In the genomic region with DNA sequence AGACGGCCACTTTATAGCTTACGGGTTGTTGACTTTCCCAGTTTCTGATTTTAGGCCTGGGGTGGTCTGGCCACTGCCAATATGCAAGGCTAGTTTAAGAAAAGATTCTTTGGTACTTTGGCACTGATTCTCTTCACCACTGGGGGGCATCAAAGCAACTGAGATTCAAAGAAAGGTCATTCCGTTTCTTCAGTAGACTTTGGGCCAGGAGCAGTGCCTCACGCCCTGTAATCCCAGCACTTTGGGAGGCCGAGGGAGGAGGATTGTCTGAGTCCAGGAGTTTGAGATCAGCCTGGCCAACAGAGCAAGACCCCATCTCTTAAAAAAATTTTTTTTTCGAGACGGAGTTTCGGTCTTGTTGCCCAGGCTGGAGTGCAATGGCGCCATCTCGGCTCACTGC, we compare ENCODE assay signal across 7 cellular contexts. TPM values are rescaled to one million over a fixed set of nuclear protein-coding genes. Genes with fewer than 3 reads are reported as not detected.
DNase-seq lines count a peak whose midpoint lies in the region; ATAC-seq and TF ChIP-seq lines count a peak whose summit lies in the region.

No MANE protein-coding gene starts in this region.

- POLR2A ChIA-PET in IMR-90 (lab: Charles Lee; ENCODE audit: unreplicated experiment), result no interaction called here
- POLR2A ChIA-PET in activated CD4-positive, alpha-beta memory T cell treated with anti-CD3 and anti-CD28 coated beads, Interleukin-2, amount 10 ng/mL, durations not matched to agents 7 days and 5 days (lab: Charles Lee), result interaction anchor here (1.5 kb wide), 1 partner anchor 371 kb away, joined by 3 read pairs; no protein-coding TSS in a partner anchor

- H3K27ac ChIP-seq in IMR-90 (ENCODE audit: insufficient read depth, low read length), result no peak overlapping the region

- H4K8ac ChIP-seq in IMR-90 (ENCODE audit: low read depth in 2 of 2, low read length in 2 of 2), result no peak overlapping the region

- H3K4me1 ChIP-seq in IMR-90 (ENCODE audit: control insufficient read depth, insufficient read depth, low read length), result no peaks in the 10 kb centered on the region

- intact Hi-C loops in IMR-90 (cut with micrococcal nuclease), result loop anchor here (1.0 kb wide), 1 partner anchor 147 kb away; a partner anchor contains a TSS

- no peak overlapping the region for H3K4me2 ChIP-seq in IMR-90 (ENCODE audit: low read depth, low read length)

- H3K4ac ChIP-seq in IMR-90 (ENCODE audit: low read depth, low read length), result no peak overlapping the region

- H2AK5ac ChIP-seq in IMR-90 (ENCODE audit: low read depth, low read length), result no peak overlapping the region

- TF ChIP-seq RAD21 in IMR-90 (IDR thresholded peaks at IDR 0.05; ENCODE audit: low read length), result peak; percentile 50

- H3K9me3 ChIP-seq in IMR-90 (ENCODE audit: control insufficient read depth, insufficient read depth, low read length), result no peaks in the 10 kb centered on the region

- no peaks in the 10 kb centered on the region for H3K9me3 Mint-ChIP-seq in activated CD4-positive, alpha-beta memory T cell treated with anti-CD3 and anti-CD28 coated beads, Interleukin-2, amount 10 ng/mL, durations not matched to agents 7 days and 5 days

- no peak overlapping the region for H2AK9ac ChIP-seq in IMR-90 (replicated peaks; ENCODE audit: low read depth, low read length, poor library complexity)

- H2BK20ac ChIP-seq in IMR-90 (ENCODE audit: low read depth, low read length), result no peak overlapping the region

- no peak overlapping the region for H3K18ac ChIP-seq in IMR-90 (ENCODE audit: low read depth, low read length)

- H4K20me1 ChIP-seq in IMR-90 (ENCODE audit: insufficient read depth, low read length), result no peaks in the 10 kb centered on the region

- CTCF ChIA-PET in IMR-90 (lab: Yijun Ruan, JAX), result interaction anchor here (1.0 to 1.1 kb wide), 2 partner anchors 10 to 143 kb away, joined by 3 to 4 read pairs; no protein-coding TSS in a partner anchor
- CTCF ChIA-PET in activated CD4-positive, alpha-beta memory T cell treated with anti-CD3 and anti-CD28 coated beads, Interleukin-2, amount 10 ng/mL, durations not matched to agents 7 days and 5 days (lab: Charles Lee), result interaction anchor here (0.9 to 2.2 kb wide), 7 partner anchors 17 to 362 kb away, joined by 3 to 6 read pairs (median 4); no protein-coding TSS in a partner anchor

- no peak overlapping the region for H2AFZ ChIP-seq in IMR-90 (replicated peaks; ENCODE audit: low read length, poor library complexity)

- no peak overlapping the region for H3K23ac ChIP-seq in IMR-90 (ENCODE audit: low read depth, low read length)

- no peaks in the 10 kb centered on the region; a peak in 1 of 4 replicates for H3K79me1 ChIP-seq in IMR-90 (ENCODE audit: low read depth in 1 of 2, low read length in 2 of 2)

- no peak for ATAC-seq in IMR-90 (ENCODE audit: low read depth)

- TF ChIP-seq CTCF in IMR-90 (conservative IDR thresholded peaks at IDR 0.05; ENCODE audit: low read depth, low read length), result peak; percentile 58

- peak; percentile 63 for DNase-seq in ELR (ENCODE audit: low read depth)
- DNase-seq in IMR-90, result peak; percentile 24
- DNase-seq in activated CD4-positive, alpha-beta memory T cell treated with anti-CD3 and anti-CD28 coated beads, Interleukin-2, amount 10 ng/mL, durations not matched to agents 7 days and 5 days, result peak; percentile 31
- peak; percentile 53 for DNase-seq in hepatic stellate cell (ENCODE audit: low spot score)
- DNase-seq in superior temporal gyrus (ENCODE audit: extremely low spot score), result peak; percentile 64
- DNase-seq in NCI-H2196 (lab: John Stamatoyannopoulos, UW; ENCODE audit: unreplicated experiment), result no peak
- DNase-seq in NCI-H2029 (lab: John Stamatoyannopoulos, UW), result no peak

- H3K9ac ChIP-seq in IMR-90 (ENCODE audit: low read depth, low read length), result no peak overlapping the region

- peaks cover under 1% of the 10 kb centered on the region for H3K4me1 Mint-ChIP-seq in activated CD4-positive, alpha-beta memory T cell treated with anti-CD3 and anti-CD28 coated beads, Interleukin-2, amount 10 ng/mL, durations not matched to agents 7 days and 5 days

- H2BK15ac ChIP-seq in IMR-90 (ENCODE audit: low read depth, low read length), result no peak overlapping the region

- no peak overlapping the region for H3K4me3 ChIP-seq in IMR-90 (ENCODE audit: insufficient read depth, low read depth, low read length)

- no peak overlapping the region for H4K91ac ChIP-seq in IMR-90 (ENCODE audit: insufficient read depth, low read depth, low read length)

- no peaks in the 10 kb centered on the region for H3K27me3 Mint-ChIP-seq in activated CD4-positive, alpha-beta memory T cell treated with anti-CD3 and anti-CD28 coated beads, Interleukin-2, amount 10 ng/mL, durations not matched to agents 7 days and 5 days

- no peaks in the 10 kb centered on the region for H3K27me3 ChIP-seq in IMR-90 (ENCODE audit: control insufficient read depth, insufficient read depth, low read length)

- no peak overlapping the region for H3K14ac ChIP-seq in IMR-90 (replicated peaks; ENCODE audit: low read depth, low read length)

- H3K56ac ChIP-seq in IMR-90 (ENCODE audit: extremely low read depth, insufficient read depth, low read length), result no peak overlapping the region

- H3K36me3 ChIP-seq in IMR-90 (ENCODE audit: control insufficient read depth, insufficient read depth, low read length), result peaks cover 50% of the 10 kb centered on the region

- no TSS peak for BruUV-seq in IMR-90 (replicated peaks; lab: Mats Ljungman, UMichigan)

- dilution Hi-C loops in IMR-90 (cut with HindIII; ENCODE audit: low sequenced_read_pairs, unreplicated experiment), result no loop called here

- H3K27ac Mint-ChIP-seq in activated CD4-positive, alpha-beta memory T cell treated with anti-CD3 and anti-CD28 coated beads, Interleukin-2, amount 10 ng/mL, durations not matched to agents 7 days and 5 days, result no peak overlapping the region

- in situ Hi-C loops in IMR-90 (cut with MboI; ENCODE audit: low sequenced_read_pairs), result no loop called here

- WGBS in IMR-90 (ENCODE audit: extremely low coverage in 2 of 2, insufficient read length in 1 of 2), 2 experiments, result 90% methylated on average over 6 of the region's 10 CpGs; no CpG with 5 or more reads in 1 of the 2 experiments

- H3K9me1 ChIP-seq in IMR-90 (ENCODE audit: insufficient read depth, low read length), result no peaks in the 10 kb centered on the region; the same call in 1 of the 2 replicates

- no peak overlapping the region for H4K5ac ChIP-seq in IMR-90 (ENCODE audit: low read depth, low read length)

- TF ChIP-seq POLR2A in IMR-90 (IDR thresholded peaks at IDR 0.05; ENCODE audit: low read depth, low read length), result no peak

- no peak overlapping the region for H2BK120ac ChIP-seq in IMR-90 (ENCODE audit: low read depth, low read length)

- no peak overlapping the region for H2BK5ac ChIP-seq in IMR-90 (ENCODE audit: low read depth, low read length, poor library complexity, severe bottlenecking)

- H3K36me3 Mint-ChIP-seq in activated CD4-positive, alpha-beta memory T cell treated with anti-CD3 and anti-CD28 coated beads, Interleukin-2, amount 10 ng/mL, durations not matched to agents 7 days and 5 days (ENCODE audit: low read depth), result peaks cover 67% of the 10 kb centered on the region

- no peak overlapping the region for H3K4me3 Mint-ChIP-seq in activated CD4-positive, alpha-beta memory T cell treated with anti-CD3 and anti-CD28 coated beads, Interleukin-2, amount 10 ng/mL, durations not matched to agents 7 days and 5 days

TF ChIP-seq in IMR-90, 13 proteins besides CTCF, POLR2A, EP300 and RAD21:
- peak; percentile 54 for TF ChIP-seq SMC3 (IDR thresholded peaks at IDR 0.05; ENCODE audit: low read depth, low read length)
- TF ChIP-seq RCOR1 (IDR thresholded peaks at IDR 0.05; ENCODE audit: insufficient replicate concordance, low read length), result no peak
- TF ChIP-seq, protein P1, sequence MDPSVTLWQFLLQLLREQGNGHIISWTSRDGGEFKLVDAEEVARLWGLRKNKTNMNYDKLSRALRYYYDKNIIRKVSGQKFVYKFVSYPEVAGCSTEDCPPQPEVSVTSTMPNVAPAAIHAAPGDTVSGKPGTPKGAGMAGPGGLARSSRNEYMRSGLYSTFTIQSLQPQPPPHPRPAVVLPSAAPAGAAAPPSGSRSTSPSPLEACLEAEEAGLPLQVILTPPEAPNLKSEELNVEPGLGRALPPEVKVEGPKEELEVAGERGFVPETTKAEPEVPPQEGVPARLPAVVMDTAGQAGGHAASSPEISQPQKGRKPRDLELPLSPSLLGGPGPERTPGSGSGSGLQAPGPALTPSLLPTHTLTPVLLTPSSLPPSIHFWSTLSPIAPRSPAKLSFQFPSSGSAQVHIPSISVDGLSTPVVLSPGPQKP (IDR thresholded peaks at IDR 0.05; ENCODE audit: borderline replicate concordance, low read depth, low read length), result no peak
- no peak for TF ChIP-seq MAZ (IDR thresholded peaks at IDR 0.05; ENCODE audit: borderline replicate concordance, low read depth, low read length)

RNA-seq across cellular contexts. Expression of a gene that starts 53.0 kb away (rescaled TPM):
- 32.8 and 38.4 TPM in 2 replicates for total RNA-seq in IMR-90 (2012; rRNA removed)
- polyA plus RNA-seq in IMR-90 (2012; rRNA removed), result 44.3 and 48.2 TPM in 2 replicates
- polyA plus RNA-seq in IMR-90 (2012; cell fraction: cytosol; rRNA removed), result 20.4 and 27.8 TPM in 2 replicates
- 15.2 and 33.0 TPM in 2 replicates for polyA plus RNA-seq in IMR-90 (2012; cell fraction: nucleus; rRNA removed; ENCODE audit: low replicate concordance)
- 100 to 1,000 TPM; 176 to 186 TPM for total RNA-seq in activated CD4-positive, alpha-beta memory T cell treated with anti-CD3 and anti-CD28 coated beads, Interleukin-2, amount 10 ng/mL, durations not matched to agents 7 days and 5 days

RNA-seq across cellular contexts. Expression of a gene that starts 53.1 kb away (rescaled TPM):
- 6.7 and 7.2 TPM in 2 replicates for total RNA-seq in IMR-90 (2012; rRNA removed)
- 4.3 and 5.3 TPM in 2 replicates for polyA plus RNA-seq in IMR-90 (2012; rRNA removed)
- polyA plus RNA-seq in IMR-90 (2012; cell fraction: cytosol; rRNA removed), result 1.9 and 2.0 TPM in 2 replicates
- polyA plus RNA-seq in IMR-90 (2012; cell fraction: nucleus; rRNA removed; ENCODE audit: low replicate concordance), result 6.4 and 12.5 TPM in 2 replicates
- 10 to 100 TPM; 27.4 to 29.3 TPM for total RNA-seq in activated CD4-positive, alpha-beta memory T cell treated with anti-CD3 and anti-CD28 coated beads, Interleukin-2, amount 10 ng/mL, durations not matched to agents 7 days and 5 days

Comparison
In these comparisons a context has a peak if more than half of its experiments do, and no peak if none do; other contexts are left out.
1. DNase-seq: peak in ELR (single experiment), IMR-90 (single experiment), activated CD4-positive, alpha-beta memory T cell treated with anti-CD3 and anti-CD28 coated beads, Interleukin-2, amount 10 ng/mL, durations not matched to agents 7 days and 5 days (single experiment), hepatic stellate cell (single experiment) and superior temporal gyrus (single experiment); none in NCI-H2196 (single experiment) and NCI-H2029 (single experiment).